Comparison of ENCODE assay signal across 33 cellular contexts in the genomic region with DNA sequence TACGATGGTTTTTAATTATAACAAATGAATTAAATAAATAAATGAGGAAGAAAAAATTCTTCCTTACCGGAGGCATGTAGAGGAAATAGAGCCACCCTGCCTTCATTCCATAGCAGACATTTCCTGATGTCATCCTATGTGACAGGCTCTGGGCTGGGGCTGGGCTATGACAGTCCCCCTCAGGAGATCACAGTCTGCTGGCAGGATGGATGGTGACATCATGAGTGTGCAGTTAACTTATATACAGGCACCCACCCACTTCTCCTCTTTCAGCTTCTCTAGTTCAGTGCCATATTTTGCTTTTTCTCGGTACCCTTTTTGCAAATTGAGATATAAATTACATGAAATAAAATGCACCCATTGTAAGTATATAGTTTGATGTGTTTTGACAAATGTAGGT. TPM values are rescaled to one million over a fixed set of nuclear protein-coding genes. Genes with fewer than 3 reads are reported as not detected.
DNase-seq lines count a peak whose midpoint lies in the region; ATAC-seq, FAIRE-seq and TF ChIP-seq lines count a peak whose summit lies in the region.
"Had no signal": no experiment of that assay in that cellular context is flagged by ENCODE, and none has a peak within 500 bp of the region (broad histone marks: within the 10 kb centered on the region; RNA-seq: fewer than 3 reads in every experiment).

No MANE protein-coding gene starts in this region.

- H3K27ac Mint-ChIP-seq in activated CD4-positive, alpha-beta T cell treated with anti-CD3 and anti-CD28 coated beads, Interleukin-2, amount 10 ng/mL, durations not matched to agents 7 days and 5 days = peak overlapping the region; percentile 82
- H3K27ac Mint-ChIP-seq in CD4-positive, alpha-beta T cell = peak overlapping the region; percentile 37
- H3K27ac Mint-ChIP-seq in activated CD4-positive, alpha-beta memory T cell treated with anti-CD3 and anti-CD28 coated beads, Interleukin-2, amount 10 ng/mL, durations not matched to agents 7 days and 5 days = peak overlapping the region; percentile 99
- peak overlapping the region; percentile 19 for H3K27ac Mint-ChIP-seq in central memory CD8-positive, alpha-beta T cell (ENCODE audit: low read depth)
- H3K27ac Mint-ChIP-seq: activated B cell treated with CpG ODN at 0.5 μM for 24 hours had no signal

- no peak overlapping the region for H3K4me3 Mint-ChIP-seq in activated CD4-positive, alpha-beta T cell treated with anti-CD3 and anti-CD28 coated beads, Interleukin-2, amount 10 ng/mL, durations not matched to agents 7 days and 5 days
- no peak overlapping the region for H3K4me3 Mint-ChIP-seq in CD4-positive, alpha-beta T cell
- H3K4me3 Mint-ChIP-seq in activated CD4-positive, alpha-beta memory T cell treated with anti-CD3 and anti-CD28 coated beads, Interleukin-2, amount 10 ng/mL, durations not matched to agents 7 days and 5 days = no peak overlapping the region
- H3K4me3 Mint-ChIP-seq in central memory CD8-positive, alpha-beta T cell = no peak overlapping the region
- H3K4me3 Mint-ChIP-seq: activated B cell treated with CpG ODN at 0.5 μM for 24 hours had no signal

- peak; percentile 29 for DNase-seq in activated CD4-positive, alpha-beta T cell treated with anti-CD3 and anti-CD28 coated beads, Interleukin-2, amount 10 ng/mL, durations not matched to agents 7 days and 5 days
- DNase-seq in activated CD4-positive, alpha-beta T cell treated with anti-CD3 and anti-CD28 coated beads, Interleukin-2, amount 50 U/mL, for 4 hours = no peak
- DNase-seq in CD4-positive, alpha-beta T cell = no peak
- DNase-seq in activated CD4-positive, alpha-beta memory T cell treated with anti-CD3 and anti-CD28 coated beads, Interleukin-2, amount 10 ng/mL, durations not matched to agents 7 days and 5 days = no peak
- no peak for DNase-seq in central memory CD8-positive, alpha-beta T cell (ENCODE audit: low spot score in 2 of 2)
- DNase-seq in stimulated activated CD4-positive, alpha-beta T cell treated with anti-CD3 and anti-CD28 coated beads, Interleukin-2, amount 100 ng/mL, for 48 hours = no peak
- DNase-seq in NCI-H1694 (lab: John Stamatoyannopoulos, UW) (no peak), urothelium cell line (ENCODE audit: low spot score) (no peak)
- DNase-seq: activated B cell treated with CpG ODN at 0.5 μM for 24 hours; activated effector memory CD4-positive, alpha-beta T cell treated with Interleukin-2 at 50 U/mL for 16 hours; amygdala; effector memory CD4-positive, alpha-beta T cell; GDM1; left ventricle myocardium superior; NCI-H1092 treated with DMSO at 0.1 percent for 48 hours; NCI-H1930; NCI-H524 treated with DMSO at 0.1 percent for 48 hours; NK-92 treated with Interleukin-12 subunit alpha and Interleukin-12 subunit beta, amount 100 ng/mL, for 24 hours; nucleus accumbens; SHP77; stomach; thyroid gland had no signal

- H3K27ac ChIP-seq in CD4-positive, alpha-beta T cell (ENCODE audit: low read depth, low read length) = no peak overlapping the region
- H3K27ac ChIP-seq: breast epithelium, stomach, thyroid gland had no signal

- CTCF ChIA-PET in activated CD4-positive, alpha-beta T cell treated with anti-CD3 and anti-CD28 coated beads, Interleukin-2, amount 10 ng/mL, durations not matched to agents 7 days and 5 days (lab: Charles Lee) = interaction anchor here (0.7 to 4.7 kb wide), 7 partner anchors 8 to 192 kb away, joined by 3 to 25 read pairs (median 4); no protein-coding TSS in a partner anchor
- CTCF ChIA-PET in CD4-positive, alpha-beta T cell (lab: Charles Lee) = interaction anchor here (0.8 to 1.8 kb wide), 4 partner anchors 9 to 51 kb away, joined by 3 to 7 read pairs (median 4); no protein-coding TSS in a partner anchor
- CTCF ChIA-PET in activated CD4-positive, alpha-beta memory T cell treated with anti-CD3 and anti-CD28 coated beads, Interleukin-2, amount 10 ng/mL, durations not matched to agents 7 days and 5 days (lab: Charles Lee) = interaction anchor here (1.0 to 4.3 kb wide), 11 partner anchors 9 to 275 kb away, joined by 3 to 33 read pairs (median 4); a partner anchor contains a TSS

- H3K9me3 ChIP-seq in CD4-positive, alpha-beta T cell (ENCODE audit: control insufficient read depth, low read length) = peaks cover 4% of the 10 kb centered on the region
- H3K9me3 ChIP-seq: breast epithelium, HAP-1, thyroid gland had no signal

- H3K27me3 ChIP-seq in CD4-positive, alpha-beta T cell (ENCODE audit: control insufficient read depth, insufficient read depth, low read length) = no peaks in the 10 kb centered on the region
- H3K27me3 ChIP-seq: breast epithelium, thyroid gland had no signal

- H3K27me3 Mint-ChIP-seq in activated CD4-positive, alpha-beta T cell treated with anti-CD3 and anti-CD28 coated beads, Interleukin-2, amount 10 ng/mL, durations not matched to agents 7 days and 5 days = no peaks in the 10 kb centered on the region
- H3K27me3 Mint-ChIP-seq in CD4-positive, alpha-beta T cell = no peaks in the 10 kb centered on the region
- H3K27me3 Mint-ChIP-seq in activated CD4-positive, alpha-beta memory T cell treated with anti-CD3 and anti-CD28 coated beads, Interleukin-2, amount 10 ng/mL, durations not matched to agents 7 days and 5 days = no peaks in the 10 kb centered on the region
- no peaks in the 10 kb centered on the region for H3K27me3 Mint-ChIP-seq in central memory CD8-positive, alpha-beta T cell

- peaks cover 53% of the 10 kb centered on the region for H3K4me1 Mint-ChIP-seq in activated CD4-positive, alpha-beta T cell treated with anti-CD3 and anti-CD28 coated beads, Interleukin-2, amount 10 ng/mL, durations not matched to agents 7 days and 5 days
- H3K4me1 Mint-ChIP-seq in CD4-positive, alpha-beta T cell (ENCODE audit: low read depth) = peaks cover 40% of the 10 kb centered on the region
- H3K4me1 Mint-ChIP-seq in activated CD4-positive, alpha-beta memory T cell treated with anti-CD3 and anti-CD28 coated beads, Interleukin-2, amount 10 ng/mL, durations not matched to agents 7 days and 5 days = peaks cover 54% of the 10 kb centered on the region
- peaks cover 6% of the 10 kb centered on the region for H3K4me1 Mint-ChIP-seq in central memory CD8-positive, alpha-beta T cell

- FAIRE-seq in urothelium cell line (lab: Jason Lieb, UNC) = no peak
- FAIRE-seq: GM18507, keratinocyte had no signal

- POLR2A ChIA-PET in activated CD4-positive, alpha-beta T cell treated with anti-CD3 and anti-CD28 coated beads, Interleukin-2, amount 10 ng/mL, durations not matched to agents 7 days and 5 days (lab: Charles Lee) = interaction anchor here (0.9 kb wide), 1 partner anchor 34 kb away, joined by 4 read pairs; no protein-coding TSS in a partner anchor
- POLR2A ChIA-PET in CD4-positive, alpha-beta T cell (lab: Charles Lee) = interaction anchor here (0.6 to 1.2 kb wide), 4 partner anchors 9 to 46 kb away, joined by 3 to 4 read pairs (median 3); a partner anchor contains a TSS
- POLR2A ChIA-PET in activated CD4-positive, alpha-beta memory T cell treated with anti-CD3 and anti-CD28 coated beads, Interleukin-2, amount 10 ng/mL, durations not matched to agents 7 days and 5 days (lab: Charles Lee) = interaction anchor here (0.7 to 6.4 kb wide), 8 partner anchors 8 to 189 kb away, joined by 3 to 40 read pairs (median 5); a partner anchor contains a TSS

- peaks cover 11% of the 10 kb centered on the region for H3K36me3 Mint-ChIP-seq in activated CD4-positive, alpha-beta T cell treated with anti-CD3 and anti-CD28 coated beads, Interleukin-2, amount 10 ng/mL, durations not matched to agents 7 days and 5 days (ENCODE audit: low read depth)
- H3K36me3 Mint-ChIP-seq in CD4-positive, alpha-beta T cell (ENCODE audit: low read depth) = no peaks in the 10 kb centered on the region
- peaks cover 18% of the 10 kb centered on the region for H3K36me3 Mint-ChIP-seq in activated CD4-positive, alpha-beta memory T cell treated with anti-CD3 and anti-CD28 coated beads, Interleukin-2, amount 10 ng/mL, durations not matched to agents 7 days and 5 days (ENCODE audit: low read depth)
- H3K36me3 Mint-ChIP-seq in central memory CD8-positive, alpha-beta T cell (ENCODE audit: insufficient read depth) = no peaks in the 10 kb centered on the region

- no peak for TF ChIP-seq CTCF in CD4-positive, alpha-beta T cell (IDR thresholded peaks at IDR 0.05)

- peaks cover 10% of the 10 kb centered on the region for H3K9me3 Mint-ChIP-seq in activated CD4-positive, alpha-beta T cell treated with anti-CD3 and anti-CD28 coated beads, Interleukin-2, amount 10 ng/mL, durations not matched to agents 7 days and 5 days
- no peaks in the 10 kb centered on the region for H3K9me3 Mint-ChIP-seq in CD4-positive, alpha-beta T cell
- H3K9me3 Mint-ChIP-seq in activated CD4-positive, alpha-beta memory T cell treated with anti-CD3 and anti-CD28 coated beads, Interleukin-2, amount 10 ng/mL, durations not matched to agents 7 days and 5 days = peaks cover 18% of the 10 kb centered on the region
- no peaks in the 10 kb centered on the region for H3K9me3 Mint-ChIP-seq in central memory CD8-positive, alpha-beta T cell

- intact Hi-C loops in CD4-positive, alpha-beta T cell (cut with DNase I, micrococcal nuclease) = no loop called here

- ATAC-seq in CD4-positive, alpha-beta T cell (ENCODE audit: poor library complexity) = peak; percentile 57
- no peak for ATAC-seq in central memory CD8-positive, alpha-beta T cell (replicated peaks; ENCODE audit: extremely low read depth, poor library complexity, severe bottlenecking)
- ATAC-seq: left ventricle myocardium superior, Panc1 had no signal

RNA-seq across cellular contexts. Expression of a gene that starts 6.4 kb away (rescaled TPM):
- total RNA-seq in activated CD4-positive, alpha-beta T cell treated with anti-CD3 and anti-CD28 coated beads, Interleukin-2, amount 10 ng/mL, durations not matched to agents 7 days and 5 days = 100 to 1,000 TPM; 100 to 107 TPM
- 10 to 100 TPM; 46.3 to 49.3 TPM for total RNA-seq in CD4-positive, alpha-beta T cell
- 100 to 1,000 TPM; 111 TPM for total RNA-seq in activated CD4-positive, alpha-beta memory T cell treated with anti-CD3 and anti-CD28 coated beads, Interleukin-2, amount 10 ng/mL, durations not matched to agents 7 days and 5 days

RNA-seq across cellular contexts. Expression of a gene that starts 18.8 kb away (rescaled TPM):
- under 1 TPM; 0.73 to 0.97 TPM for total RNA-seq in activated CD4-positive, alpha-beta T cell treated with anti-CD3 and anti-CD28 coated beads, Interleukin-2, amount 10 ng/mL, durations not matched to agents 7 days and 5 days
- total RNA-seq in CD4-positive, alpha-beta T cell = not detected
- total RNA-seq in activated CD4-positive, alpha-beta memory T cell treated with anti-CD3 and anti-CD28 coated beads, Interleukin-2, amount 10 ng/mL, durations not matched to agents 7 days and 5 days = under 1 TPM; 0.43 to 0.83 TPM
- total RNA-seq: A172, activated B cell treated with CpG ODN at 0.5 μM for 24 hours, breast epithelium, fibroblast of villous mesenchyme, HT-29, left ventricle myocardium superior, M059J, myocyte, pulmonary artery endothelial cell, stomach had no signal

RNA-seq across cellular contexts. Expression of a gene that starts 31.9 kb away (rescaled TPM):
- 10 to 100 TPM; 12.3 to 15.3 TPM for total RNA-seq in activated CD4-positive, alpha-beta T cell treated with anti-CD3 and anti-CD28 coated beads, Interleukin-2, amount 10 ng/mL, durations not matched to agents 7 days and 5 days
- 1 to 10 TPM in 1 of 2 experiments, under 1 TPM in 1; 0.66 to 1.1 TPM for total RNA-seq in CD4-positive, alpha-beta T cell
- total RNA-seq in activated CD4-positive, alpha-beta memory T cell treated with anti-CD3 and anti-CD28 coated beads, Interleukin-2, amount 10 ng/mL, durations not matched to agents 7 days and 5 days = 10 to 100 TPM; 16.6 to 17.8 TPM
- total RNA-seq: stomach had no signal

RNA-seq across cellular contexts. Expression of a gene that starts 45.7 kb away (rescaled TPM):
- total RNA-seq in activated CD4-positive, alpha-beta T cell treated with anti-CD3 and anti-CD28 coated beads, Interleukin-2, amount 10 ng/mL, durations not matched to agents 7 days and 5 days = 100 to 1,000 TPM; 124 to 132 TPM
- total RNA-seq in CD4-positive, alpha-beta T cell = 10 to 100 TPM; 10.6 to 14.1 TPM
- total RNA-seq in activated CD4-positive, alpha-beta memory T cell treated with anti-CD3 and anti-CD28 coated beads, Interleukin-2, amount 10 ng/mL, durations not matched to agents 7 days and 5 days = 100 to 1,000 TPM; 183 to 188 TPM

RNA-seq across cellular contexts. Expression of a gene that starts 48.2 kb away (rescaled TPM):
- total RNA-seq in activated CD4-positive, alpha-beta T cell treated with anti-CD3 and anti-CD28 coated beads, Interleukin-2, amount 10 ng/mL, durations not matched to agents 7 days and 5 days = 1 to 10 TPM; 7.4 to 9.3 TPM
- total RNA-seq in CD4-positive, alpha-beta T cell = 1 to 10 TPM; 3.6 to 5.1 TPM
- total RNA-seq in activated CD4-positive, alpha-beta memory T cell treated with anti-CD3 and anti-CD28 coated beads, Interleukin-2, amount 10 ng/mL, durations not matched to agents 7 days and 5 days = 10 to 100 TPM; 13.4 to 13.9 TPM

Comparison
In these comparisons a context has a peak if more than half of its experiments do, and no peak if none do; other contexts are left out.
1. H3K27ac Mint-ChIP-seq: peak in every context shown above with its lines; median percentile 99 in activated CD4-positive, alpha-beta memory T cell treated with anti-CD3 and anti-CD28 coated beads, Interleukin-2, amount 10 ng/mL, durations not matched to agents 7 days and 5 days; 82 in activated CD4-positive, alpha-beta T cell treated with anti-CD3 and anti-CD28 coated beads, Interleukin-2, amount 10 ng/mL, durations not matched to agents 7 days and 5 days; 37 in CD4-positive, alpha-beta T cell; 19 in central memory CD8-positive, alpha-beta T cell.
2. RNA of a gene that starts 31.9 kb away (total RNA-seq): 16.6 to 17.8 TPM in activated CD4-positive, alpha-beta memory T cell treated with anti-CD3 and anti-CD28 coated beads, Interleukin-2, amount 10 ng/mL, durations not matched to agents 7 days and 5 days and 12.3 to 15.3 TPM in activated CD4-positive, alpha-beta T cell treated with anti-CD3 and anti-CD28 coated beads, Interleukin-2, amount 10 ng/mL, durations not matched to agents 7 days and 5 days; 0.66 to 1.1 TPM in CD4-positive, alpha-beta T cell; every median in the first group is over 4 times any median in the second.